ENCODE assay signal across 8 cellular contexts in genomic region chr7:5554287-5554785, GRCh38. TPM values are rescaled to one million over a fixed set of nuclear protein-coding genes. Genes with fewer than 3 reads are reported as not detected.
DNase-seq lines count a peak whose midpoint lies in the region; FAIRE-seq and TF ChIP-seq lines count a peak whose summit lies in the region.

No MANE protein-coding gene starts in this region.

- H3K4me1 ChIP-seq in astrocyte (ENCODE audit: insufficient read depth, low read length): peaks cover 24% of the 10 kb centered on the region
- H3K4me1 ChIP-seq in mesodermal cell (ENCODE audit: control insufficient read depth, insufficient read depth, low read length, poor library complexity, severe bottlenecking): peaks cover 40% of the 10 kb centered on the region
- H3K4me1 ChIP-seq in tibial nerve: peaks cover 0 to 54% (median 31%) of the 10 kb centered on the region in 4 donors
- H3K4me1 ChIP-seq in BE2C: peaks cover 10% of the 10 kb centered on the region

- no peak for TF ChIP-seq EP300 in tibial nerve (IDR thresholded peaks at IDR 0.05)

- WGBS in mesodermal cell (ENCODE audit: insufficient coverage in 2 of 2), 2 experiments: 91 to 92% methylated on average over 9 of the region's 9 CpGs
- WGBS in tibial nerve, 2 donors: 93 to 95% methylated on average over 5 to 9 of the region's 9 CpGs

- H3K4me1 Mint-ChIP-seq in activated T-cell treated with anti-CD3 and anti-CD28 coated beads, Interleukin-2, amount 50 U/mL, for 24 hours (ENCODE audit: low read depth): peaks cover 40% of the 10 kb centered on the region
- peaks cover 20% of the 10 kb centered on the region for H3K4me1 Mint-ChIP-seq in astrocyte (ENCODE audit: low read depth, unreplicated experiment)

- H3K27ac ChIP-seq in astrocyte (ENCODE audit: low read depth, low read length) (no peak overlapping the region), mesodermal cell (ENCODE audit: low read depth, low read length, severe bottlenecking) (peak overlapping the region; percentile 53), tibial nerve (peak overlapping the region; percentile 97 to 100 (median 98))

- no peaks in the 10 kb centered on the region for H4K20me1 ChIP-seq in astrocyte (ENCODE audit: insufficient read depth, low read length)

- no peak overlapping the region for H2AFZ ChIP-seq in astrocyte (ENCODE audit: low read depth, low read length)

- H3K9me3 ChIP-seq in astrocyte (ENCODE audit: insufficient read depth, low read depth, low read length) (no peaks in the 10 kb centered on the region), mesodermal cell (ENCODE audit: control insufficient read depth, low read length) (no peaks in the 10 kb centered on the region), tibial nerve (no peaks in the 10 kb centered on the region), BE2C (no peaks in the 10 kb centered on the region)

- no peak for FAIRE-seq in astrocyte (lab: Jason Lieb, UNC)

- H3K27me3 ChIP-seq in astrocyte (ENCODE audit: insufficient read depth, low read length) (no peaks in the 10 kb centered on the region), tibial nerve (no peaks in the 10 kb centered on the region), BE2C (no peaks in the 10 kb centered on the region)

- H3K4me2 ChIP-seq in astrocyte (ENCODE audit: low read length): peak overlapping the region; percentile 58

- DNase-seq in activated T-cell treated with anti-CD3 and anti-CD28 coated beads, Interleukin-2, amount 50 U/mL, for 24 hours: no peak
- DNase-seq in activated T-cell treated with anti-CD3 and anti-CD28 coated beads, Interleukin-2, amount 50 U/mL, for 48 hours: no peak
- DNase-seq in astrocyte (ENCODE audit: low read depth) (no peak), tibial nerve (ENCODE audit: low spot score in 2 of 2) (no peak), NCI-H1092 (lab: John Stamatoyannopoulos, UW) (no peak), BE2C (no peak), kidney glomerular epithelial cell (lab: John Stamatoyannopoulos, UW) (no peak)

- H3K27me3 Mint-ChIP-seq in activated T-cell treated with anti-CD3 and anti-CD28 coated beads, Interleukin-2, amount 50 U/mL, for 24 hours: no peaks in the 10 kb centered on the region
- H3K27me3 Mint-ChIP-seq in astrocyte (ENCODE audit: low read depth, unreplicated experiment): no peaks in the 10 kb centered on the region

- peak overlapping the region; percentile 31 for H3K4me3 Mint-ChIP-seq in activated T-cell treated with anti-CD3 and anti-CD28 coated beads, Interleukin-2, amount 50 U/mL, for 24 hours
- H3K4me3 Mint-ChIP-seq in astrocyte (ENCODE audit: unreplicated experiment): peak overlapping the region; percentile 45

- H3K36me3 ChIP-seq in astrocyte (ENCODE audit: insufficient read depth, low read length) (no peaks in the 10 kb centered on the region), mesodermal cell (ENCODE audit: control insufficient read depth, insufficient read depth, low read length) (no peaks in the 10 kb centered on the region), tibial nerve (no peaks in the 10 kb centered on the region), BE2C (no peaks in the 10 kb centered on the region)

- H3K4me3 ChIP-seq in astrocyte (ENCODE audit: insufficient read depth, low read depth, low read length) (no peak overlapping the region), mesodermal cell (ENCODE audit: extremely low read depth, insufficient read depth, low read length, poor library complexity, severe bottlenecking) (no peak overlapping the region), tibial nerve (peak overlapping the region in 1 of 4 donors; percentile 74), BE2C (ENCODE audit: low read depth, low read length) (no peak overlapping the region)

- H3K36me3 Mint-ChIP-seq in activated T-cell treated with anti-CD3 and anti-CD28 coated beads, Interleukin-2, amount 50 U/mL, for 24 hours (ENCODE audit: low read depth): no peaks in the 10 kb centered on the region
- no peaks in the 10 kb centered on the region for H3K36me3 Mint-ChIP-seq in astrocyte (ENCODE audit: low read depth, unreplicated experiment)

- no peak for TF ChIP-seq POLR2A in tibial nerve (IDR thresholded peaks at IDR 0.05)

- H3K27ac Mint-ChIP-seq in activated T-cell treated with anti-CD3 and anti-CD28 coated beads, Interleukin-2, amount 50 U/mL, for 24 hours: peak overlapping the region; percentile 57
- peak overlapping the region; percentile 53 for H3K27ac Mint-ChIP-seq in astrocyte (ENCODE audit: unreplicated experiment)

- H3K9me3 Mint-ChIP-seq in activated T-cell treated with anti-CD3 and anti-CD28 coated beads, Interleukin-2, amount 50 U/mL, for 24 hours: no peaks in the 10 kb centered on the region
- H3K9me3 Mint-ChIP-seq in astrocyte (ENCODE audit: unreplicated experiment): no peaks in the 10 kb centered on the region

- no peak for TF ChIP-seq CTCF in astrocyte (IDR thresholded peaks at IDR 0.05; ENCODE audit: insufficient read depth, low read depth, low read length)
- TF ChIP-seq CTCF in tibial nerve (IDR thresholded peaks at IDR 0.05): no peak
- no peak for TF ChIP-seq CTCF in BE2C (IDR thresholded peaks at IDR 0.05; ENCODE audit: low read depth, low read length)

- H3K9ac ChIP-seq in astrocyte (ENCODE audit: low read length): peak overlapping the region; percentile 47

- H3K79me2 ChIP-seq in astrocyte (ENCODE audit: insufficient read depth, low read length): peaks cover 4% of the 10 kb centered on the region

RNA-seq across cellular contexts. Expression of gene ACTB, which starts 23.9 kb away (rescaled TPM):
- 8,286 and 8,942 TPM in 2 replicates for total RNA-seq in astrocyte
- polyA plus RNA-seq in mesodermal cell (2013, experiment 1 of 2): 3,902 TPM
- polyA plus RNA-seq in mesodermal cell (2013, experiment 2 of 2): 3,238 TPM
- 1,000 to 10,000 TPM; 2,341 to 3,557 (median 2,894) TPM for total RNA-seq in tibial nerve
- polyA plus RNA-seq in BE2C (2012; ENCODE audit: insufficient read depth, insufficient read length, low read depth): 7,387 TPM

RNA-seq across cellular contexts. Expression of gene FSCN1, which starts 38.3 kb away (rescaled TPM):
- total RNA-seq in astrocyte (629 and 685 TPM in 2 replicates), tibial nerve (100 to 1,000 TPM in 3 of 4 donors, 10 to 100 TPM in 1; 88.8 to 197 (median 145) TPM)
- polyA plus RNA-seq in mesodermal cell (2013, experiment 1 of 2): 711 TPM
- polyA plus RNA-seq in mesodermal cell (2013, experiment 2 of 2): 587 TPM
- polyA plus RNA-seq in BE2C (2012; ENCODE audit: insufficient read depth, insufficient read length, low read depth): 1,215 TPM

RNA-seq across cellular contexts. Expression of gene FBXL18, which starts 40.7 kb away (rescaled TPM):
- total RNA-seq in astrocyte: 33.1 and 35.5 TPM in 2 replicates
- 6.0 TPM for polyA plus RNA-seq in mesodermal cell (2013, experiment 1 of 2)
- 4.9 TPM for polyA plus RNA-seq in mesodermal cell (2013, experiment 2 of 2)
- total RNA-seq in tibial nerve: 10 to 100 TPM in 1 of 4 donors, 1 to 10 TPM in 3; 7.0 to 10.5 (median 8.2) TPM
- 10.6 TPM for polyA plus RNA-seq in BE2C (2012; ENCODE audit: insufficient read depth, insufficient read length, low read depth)
